7 cellular contexts compared by ENCODE assay signal in the genomic region with DNA sequence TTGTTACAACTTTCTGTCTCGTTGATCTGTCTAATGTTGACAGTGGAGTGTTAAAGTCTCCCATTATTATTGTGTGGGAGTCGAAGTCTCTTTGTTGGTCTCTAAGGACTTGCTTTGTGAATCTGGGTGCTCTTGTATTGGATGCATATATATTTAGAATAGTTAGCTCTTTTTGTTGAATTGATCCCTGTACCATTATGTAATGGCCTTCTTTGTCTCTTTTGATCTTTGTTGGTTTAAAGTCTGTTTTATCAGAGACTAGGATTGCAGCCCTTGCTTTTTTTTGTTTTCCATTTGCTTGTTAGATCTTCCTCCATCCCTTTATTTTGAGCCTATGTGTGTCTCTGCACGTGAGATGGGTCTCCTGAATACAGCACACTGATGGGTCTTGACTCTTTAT. TPM values are rescaled to one million over a fixed set of nuclear protein-coding genes. Genes with fewer than 3 reads are reported as not detected.
A peak's percentile ranks its signal among the peaks of the same experiment; 100 is the strongest.
DNase-seq lines count a peak whose midpoint lies in the region; ATAC-seq, FAIRE-seq and TF ChIP-seq lines count a peak whose summit lies in the region.
"Not testable (repeated sequence)": the region's sequence is repeated elsewhere in the genome, so short reads cannot be mapped to it uniquely, and the experiment has no call there.

No MANE protein-coding gene starts in this region.

- not testable (repeated sequence) for H2AFZ ChIP-seq in HepG2 (ENCODE audit: low read length)

- H3K27me3 ChIP-seq in CD8-positive, alpha-beta T cell (ENCODE audit: insufficient read depth, low read length); HepG2 (ENCODE audit: control insufficient read depth in 1 of 2, insufficient read depth in 2 of 2, low read length in 2 of 2): not testable (repeated sequence)

- H3K36me3 ChIP-seq in CD8-positive, alpha-beta T cell (ENCODE audit: insufficient read depth, low read length); HepG2 (replicated peaks in 1 of 2; ENCODE audit: control insufficient read depth in 1 of 2, insufficient read depth in 2 of 2, low read length in 2 of 2): not testable (repeated sequence)

- peaks cover 11% of the 10 kb centered on the region for H3K9me3 Mint-ChIP-seq in CD8-positive, alpha-beta T cell
- H3K9me3 Mint-ChIP-seq in activated B cell treated with CpG ODN at 0.5 μM for 24 hours; activated T-helper 17 cell treated with anti-CD3 and anti-CD28 coated beads, Interleukin-2, amount 50 U/mL, for 72 hours; stimulated activated effector memory CD8-positive, alpha-beta T cell treated with anti-CD3 and anti-CD28 coated beads, Interleukin-12 subunit alpha, Interleukin-12 subunit beta, amount 100 ng/mL, for 72 hours; stimulated activated naive CD8-positive, alpha-beta T cell treated with anti-CD3 and anti-CD28 coated beads, Interleukin-15, Interleukin-2, amounts not matched to agents 100 ng/mL and 50 ng/mL, for 24 hours: not testable (repeated sequence)

- not testable (repeated sequence) for TF ChIP-seq EP300 in HepG2 (IDR thresholded peaks at IDR 0.05; ENCODE audit: low read depth in 2 of 2, low read length in 2 of 2); HepG2 (CRISPR knock-in tag; IDR thresholded peaks at IDR 0.05; ENCODE audit: borderline replicate concordance)

- not testable (repeated sequence) for BruUV-seq in HepG2 (replicated peaks; lab: Mats Ljungman, UMichigan)

- H3K27ac Mint-ChIP-seq in CD8-positive, alpha-beta T cell, result peak overlapping the region; percentile 21
- not testable (repeated sequence) for H3K27ac Mint-ChIP-seq in T-helper 17 cell
- peak overlapping the region; percentile 18 for H3K27ac Mint-ChIP-seq in activated B cell treated with CpG ODN at 0.5 μM for 24 hours
- H3K27ac Mint-ChIP-seq in activated T-helper 17 cell treated with anti-CD3 and anti-CD28 coated beads, Interleukin-2, amount 50 U/mL, for 72 hours, result peak overlapping the region; percentile 10
- H3K27ac Mint-ChIP-seq in stimulated activated effector memory CD8-positive, alpha-beta T cell treated with anti-CD3 and anti-CD28 coated beads, Interleukin-12 subunit alpha, Interleukin-12 subunit beta, amount 100 ng/mL, for 72 hours, result peak overlapping the region; percentile 81
- peak overlapping the region; percentile 18 for H3K27ac Mint-ChIP-seq in stimulated activated naive CD8-positive, alpha-beta T cell treated with anti-CD3 and anti-CD28 coated beads, Interleukin-15, Interleukin-2, amounts not matched to agents 100 ng/mL and 50 ng/mL, for 24 hours

- H3K4me3 Mint-ChIP-seq in CD8-positive, alpha-beta T cell; activated B cell treated with CpG ODN at 0.5 μM for 24 hours; stimulated activated effector memory CD8-positive, alpha-beta T cell treated with anti-CD3 and anti-CD28 coated beads, Interleukin-12 subunit alpha, Interleukin-12 subunit beta, amount 100 ng/mL, for 72 hours; stimulated activated naive CD8-positive, alpha-beta T cell treated with anti-CD3 and anti-CD28 coated beads, Interleukin-15, Interleukin-2, amounts not matched to agents 100 ng/mL and 50 ng/mL, for 24 hours: not testable (repeated sequence)
- peak overlapping the region; percentile 10 for H3K4me3 Mint-ChIP-seq in T-helper 17 cell
- peak overlapping the region; percentile 74 for H3K4me3 Mint-ChIP-seq in activated T-helper 17 cell treated with anti-CD3 and anti-CD28 coated beads, Interleukin-2, amount 50 U/mL, for 72 hours

- peaks cover 45% of the 10 kb centered on the region for H3K4me1 ChIP-seq in CD8-positive, alpha-beta T cell (ENCODE audit: insufficient read depth, low read length)
- peaks cover 68% of the 10 kb centered on the region for H3K4me1 ChIP-seq in HepG2 (ENCODE audit: insufficient read depth, low read length)

- not testable (repeated sequence) for TF ChIP-seq RAD21 in HepG2 (CRISPR knock-in tag; IDR thresholded peaks at IDR 0.05)

- FAIRE-seq in HepG2 (lab: Jason Lieb, UNC), result not testable (repeated sequence)

- not testable (repeated sequence) for TF ChIP-seq POLR2A in HepG2 (IDR thresholded peaks at IDR 0.05; ENCODE audit: insufficient read depth in 1 of 2, low read depth in 2 of 2, low read length in 2 of 2)

- peaks cover 87% of the 10 kb centered on the region for H3K4me1 Mint-ChIP-seq in CD8-positive, alpha-beta T cell (ENCODE audit: low read depth)
- H3K4me1 Mint-ChIP-seq in T-helper 17 cell, result peaks cover 68% of the 10 kb centered on the region
- peaks cover 96% of the 10 kb centered on the region for H3K4me1 Mint-ChIP-seq in activated B cell treated with CpG ODN at 0.5 μM for 24 hours
- H3K4me1 Mint-ChIP-seq in activated T-helper 17 cell treated with anti-CD3 and anti-CD28 coated beads, Interleukin-2, amount 50 U/mL, for 72 hours, result peaks cover 68% of the 10 kb centered on the region
- H3K4me1 Mint-ChIP-seq in stimulated activated effector memory CD8-positive, alpha-beta T cell treated with anti-CD3 and anti-CD28 coated beads, Interleukin-12 subunit alpha, Interleukin-12 subunit beta, amount 100 ng/mL, for 72 hours, result peaks cover 79% of the 10 kb centered on the region
- H3K4me1 Mint-ChIP-seq in stimulated activated naive CD8-positive, alpha-beta T cell treated with anti-CD3 and anti-CD28 coated beads, Interleukin-15, Interleukin-2, amounts not matched to agents 100 ng/mL and 50 ng/mL, for 24 hours (ENCODE audit: low read depth), result peaks cover 93% of the 10 kb centered on the region

- not testable (repeated sequence) for H3K9ac ChIP-seq in HepG2 (ENCODE audit: insufficient read depth, low read depth, low read length)

- H3K36me3 Mint-ChIP-seq in CD8-positive, alpha-beta T cell, result peaks cover 19% of the 10 kb centered on the region
- H3K36me3 Mint-ChIP-seq in T-helper 17 cell (ENCODE audit: low read depth); activated T-helper 17 cell treated with anti-CD3 and anti-CD28 coated beads, Interleukin-2, amount 50 U/mL, for 72 hours (ENCODE audit: low read depth); stimulated activated effector memory CD8-positive, alpha-beta T cell treated with anti-CD3 and anti-CD28 coated beads, Interleukin-12 subunit alpha, Interleukin-12 subunit beta, amount 100 ng/mL, for 72 hours: not testable (repeated sequence)
- peaks cover 19% of the 10 kb centered on the region for H3K36me3 Mint-ChIP-seq in activated B cell treated with CpG ODN at 0.5 μM for 24 hours (ENCODE audit: low read depth)
- H3K36me3 Mint-ChIP-seq in stimulated activated naive CD8-positive, alpha-beta T cell treated with anti-CD3 and anti-CD28 coated beads, Interleukin-15, Interleukin-2, amounts not matched to agents 100 ng/mL and 50 ng/mL, for 24 hours (ENCODE audit: low read depth), result peaks cover 31% of the 10 kb centered on the region

- ATAC-seq in CD8-positive, alpha-beta T cell; T-helper 17 cell; activated B cell treated with CpG ODN at 0.5 μM for 24 hours (ENCODE audit: low read depth); activated T-helper 17 cell treated with anti-CD3 and anti-CD28 coated beads, Interleukin-2, amount 50 U/mL, for 72 hours (replicated peaks); HepG2; stimulated activated effector memory CD8-positive, alpha-beta T cell treated with anti-CD3 and anti-CD28 coated beads, Interleukin-12 subunit alpha, Interleukin-12 subunit beta, amount 100 ng/mL, for 72 hours: not testable (repeated sequence)

- not testable (repeated sequence) for TF ChIP-seq CTCF in CD8-positive, alpha-beta T cell (IDR thresholded peaks at IDR 0.05); activated B cell treated with CpG ODN at 0.5 μM for 24 hours (IDR thresholded peaks at IDR 0.05); HepG2 (CRISPR knock-in tag; IDR thresholded peaks at IDR 0.05)

- H3K27me3 Mint-ChIP-seq in CD8-positive, alpha-beta T cell (ENCODE audit: low read depth); T-helper 17 cell; activated B cell treated with CpG ODN at 0.5 μM for 24 hours; activated T-helper 17 cell treated with anti-CD3 and anti-CD28 coated beads, Interleukin-2, amount 50 U/mL, for 72 hours; stimulated activated naive CD8-positive, alpha-beta T cell treated with anti-CD3 and anti-CD28 coated beads, Interleukin-15, Interleukin-2, amounts not matched to agents 100 ng/mL and 50 ng/mL, for 24 hours: not testable (repeated sequence)

- not testable (repeated sequence) for H3K9me3 ChIP-seq in CD8-positive, alpha-beta T cell (ENCODE audit: low read length); T-helper 17 cell (ENCODE audit: control insufficient read depth, low read length, poor library complexity, severe bottlenecking); HepG2 (ENCODE audit: low read length)

- not testable (repeated sequence) for DNase-seq in CD8-positive, alpha-beta T cell; T-helper 17 cell; activated B cell treated with CpG ODN at 0.5 μM for 24 hours; HepG2 (ENCODE audit: low spot score); stimulated activated effector memory CD8-positive, alpha-beta T cell treated with anti-CD3 and anti-CD28 coated beads, Interleukin-12 subunit alpha, Interleukin-12 subunit beta, amount 100 ng/mL, for 72 hours (ENCODE audit: low spot score in 2 of 2)

- H4K20me1 ChIP-seq in HepG2 (ENCODE audit: insufficient read depth, low read length), result peaks cover 39% of the 10 kb centered on the region

- 24% methylated on average over 3 of the region's 3 CpGs for WGBS in HepG2 (ENCODE audit: low lambda C conversion rate)

- intact Hi-C loops in CD8-positive, alpha-beta T cell (cut with DNase I, micrococcal nuclease); activated B cell treated with CpG ODN at 0.5 μM for 24 hours (cut with micrococcal nuclease); HepG2 (cut with micrococcal nuclease; ENCODE audit: unreplicated experiment): not testable (repeated sequence)

- not testable (repeated sequence) for H3K27ac ChIP-seq in CD8-positive, alpha-beta T cell (ENCODE audit: low read depth, low read length); HepG2 (ENCODE audit: extremely low read length, insufficient read depth, low read length)

- POLR2A ChIA-PET in CD8-positive, alpha-beta T cell (lab: Charles Lee); HepG2 (lab: Yijun Ruan, JAX): not testable (repeated sequence)
- POLR2A ChIA-PET in activated B cell treated with CpG ODN at 0.5 μM for 24 hours (lab: Charles Lee), result interaction anchor here (3.4 kb wide), 1 partner anchor 17 kb away, joined by 31 read pairs; the partner anchor contains the start of gene C1GALT1

- H3K79me2 ChIP-seq in HepG2 (ENCODE audit: insufficient read depth, low read length), result peaks cover 78% of the 10 kb centered on the region

- CTCF ChIA-PET in CD8-positive, alpha-beta T cell (lab: Charles Lee); HepG2 (lab: Yijun Ruan, JAX; ENCODE audit: low intra/inter-chr PET ratio, low total read pairs): not testable (repeated sequence)
- CTCF ChIA-PET in activated B cell treated with CpG ODN at 0.5 μM for 24 hours (lab: Charles Lee), result interaction anchor here (1.3 kb wide), 1 partner anchor 225 kb away, joined by 3 read pairs; no protein-coding TSS in a partner anchor

- H3K4me2 ChIP-seq in HepG2 (ENCODE audit: low read depth, low read length), result not testable (repeated sequence)

- not testable (repeated sequence) for H3K4me3 ChIP-seq in CD8-positive, alpha-beta T cell (ENCODE audit: low read depth, low read length); HepG2 (replicated peaks in 1 of 3; ENCODE audit: insufficient read depth in 1 of 3, low read depth in 2 of 3, low read length in 3 of 3)

- in situ Hi-C loops in HepG2 (cut with HindIII; ENCODE audit: extremely low pct_ligation_motif_present, low pct_unique_long_range_greater_than_20kb), result not testable (repeated sequence)

RNA-seq across cellular contexts. Expression of gene C1GALT1, which starts 17.2 kb away (rescaled TPM):
- total RNA-seq in CD8-positive, alpha-beta T cell, result 10 to 100 TPM; 57.4 to 60.7 TPM
- total RNA-seq in T-helper 17 cell, result 10 to 100 TPM; 51.4 to 54.2 TPM
- 42.1 and 44.2 TPM in 2 replicates for total RNA-seq in activated B cell treated with CpG ODN at 0.5 μM for 24 hours
- total RNA-seq in activated T-helper 17 cell treated with anti-CD3 and anti-CD28 coated beads, Interleukin-2, amount 50 U/mL, for 72 hours, result 10 to 100 TPM; 40.9 to 47.2 TPM
- 65.9 and 68.2 TPM in 2 replicates for total RNA-seq in HepG2 (2016; rRNA removed; fragmentation: Illumina TruSeq; extraction: Trizol)
- total RNA-seq in HepG2 (2016; cell fraction: cytosol; rRNA removed; fragmentation: Illumina TruSeq; extraction: Trizol; ENCODE audit: low read depth), result 19.8 and 25.6 TPM in 2 replicates
- 62.9 and 64.3 TPM in 2 replicates for total RNA-seq in HepG2 (2016; cell fraction: insoluble cytoplasmic fraction; rRNA removed; fragmentation: Illumina TruSeq; extraction: Trizol)
- total RNA-seq in HepG2 (2016; cell fraction: membrane; rRNA removed; fragmentation: Illumina TruSeq; extraction: Trizol), result 52.3 and 53.0 TPM in 2 replicates
- total RNA-seq in HepG2 (2016; cell fraction: nucleus; rRNA removed; fragmentation: Illumina TruSeq; extraction: Trizol), result 69.0 and 75.5 TPM in 2 replicates
- 38.4 and 57.1 TPM in 2 replicates for polyA plus RNA-seq in HepG2 (2011; rRNA removed)
- 20.6 and 24.8 TPM in 2 replicates for polyA plus RNA-seq in HepG2 (2011; cell fraction: cytosol; rRNA removed)
- polyA plus RNA-seq in HepG2 (2011; cell fraction: nucleus; rRNA removed), result 23.4 and 24.2 TPM in 2 replicates
- polyA plus RNA-seq in HepG2 (2012), result 55.8 and 60.8 TPM in 2 replicates
- polyA plus RNA-seq in HepG2 (2016; cell fraction: cytosol; fragmentation: Illumina TruSeq; extraction: Trizol; ENCODE audit: low read depth), result 8.4 and 10.0 TPM in 2 replicates
- polyA plus RNA-seq in HepG2 (2016; cell fraction: insoluble cytoplasmic fraction; fragmentation: Illumina TruSeq; extraction: Trizol; ENCODE audit: low read depth), result 47.9 and 50.9 TPM in 2 replicates
- polyA plus RNA-seq in HepG2 (2016; cell fraction: membrane; fragmentation: Illumina TruSeq; extraction: Trizol; ENCODE audit: low read depth), result 20.8 and 22.4 TPM in 2 replicates
- polyA plus RNA-seq in HepG2 (2016; cell fraction: nucleus; fragmentation: Illumina TruSeq; extraction: Trizol; ENCODE audit: insufficient read depth, low read depth), result 84.6 and 86.9 TPM in 2 replicates
- 3.2 and 24.2 TPM in 2 replicates for polyA minus RNA-seq in HepG2 (2011; rRNA and poly(A)+ RNA removed; ENCODE audit: low replicate concordance)
- polyA minus RNA-seq in HepG2 (2011; cell fraction: cytosol; rRNA and poly(A)+ RNA removed), result 58.8 and 63.4 TPM in 2 replicates
- 176 and 229 TPM in 2 replicates for polyA minus RNA-seq in HepG2 (2011; cell fraction: nucleus; rRNA and poly(A)+ RNA removed)
